20 cellular contexts compared by ENCODE assay signal in genomic region chr3:46778101-46778500, GRCh38.
"Had no signal": no experiment of that assay in that cellular context is flagged by ENCODE, and none has a peak within 500 bp of the region (broad histone marks: within the 10 kb centered on the region; RNA-seq: fewer than 3 reads in every experiment).

No MANE protein-coding gene starts in this region.

- H3K4me3 ChIP-seq: hepatocyte, left lung, lung, prostate gland, thyroid gland, upper lobe of right lung had no signal

- H3K27ac Mint-ChIP-seq: activated CD8-positive, alpha-beta T cell treated with anti-CD3 and anti-CD28 coated beads, Interleukin-2, amount 10 ng/mL, durations not matched to agents 7 days and 5 days; activated naive CD8-positive, alpha-beta T cell treated with anti-CD3 and anti-CD28 coated beads, Interleukin-2, amount 50 U/mL, for 24 hours; activated T-helper 1 cell treated with anti-CD3 and anti-CD28 coated beads, Interleukin-12 subunit alpha, Interleukin-12 subunit beta, Interleukin-2, Interleukin-4 antibody, amounts not matched to agents 30 ng/mL and 10 ng/mL and 1 ng/mL, durations not matched to agents 14 hours and 24 hours and 36 hours; naive thymus-derived CD8-positive, alpha-beta T cell had no signal

- H3K27me3 ChIP-seq: foreskin keratinocyte, hepatocyte, left lung, thyroid gland, upper lobe of right lung had no signal

- H3K4me2 ChIP-seq: hepatocyte had no signal

- H3K27ac ChIP-seq: foreskin keratinocyte, hepatocyte, left lung, prostate gland, thyroid gland, upper lobe of right lung, WERI-Rb-1 had no signal

- FAIRE-seq: TTC549 had no signal

- H3K4me3 Mint-ChIP-seq: activated CD8-positive, alpha-beta T cell treated with anti-CD3 and anti-CD28 coated beads, Interleukin-2, amount 10 ng/mL, durations not matched to agents 7 days and 5 days; activated naive CD8-positive, alpha-beta T cell treated with anti-CD3 and anti-CD28 coated beads, Interleukin-2, amount 50 U/mL, for 24 hours; activated T-helper 1 cell treated with anti-CD3 and anti-CD28 coated beads, Interleukin-12 subunit alpha, Interleukin-12 subunit beta, Interleukin-2, Interleukin-4 antibody, amounts not matched to agents 30 ng/mL and 10 ng/mL and 1 ng/mL, durations not matched to agents 14 hours and 24 hours and 36 hours; naive thymus-derived CD8-positive, alpha-beta T cell had no signal

- H2AFZ ChIP-seq: hepatocyte had no signal

- H3K36me3 ChIP-seq: left lung, prostate gland, thyroid gland, upper lobe of right lung, WERI-Rb-1 had no signal

- H3K79me2 ChIP-seq: hepatocyte had no signal

- H3K4me1 ChIP-seq: foreskin keratinocyte, left lung, prostate gland, thyroid gland, upper lobe of right lung had no signal

- DNase-seq: activated CD4-positive, alpha-beta T cell treated with anti-CD3 and anti-CD28 coated beads for 1 hour; activated CD4-positive, alpha-beta T cell treated with anti-CD3 and anti-CD28 coated beads, Interleukin-2, amount 50 U/mL, for 1 hour; activated CD8-positive, alpha-beta T cell treated with anti-CD3 and anti-CD28 coated beads, Interleukin-2, amount 10 ng/mL, durations not matched to agents 7 days and 5 days; activated gamma-delta T cell; activated naive CD4-positive, alpha-beta T cell treated with anti-CD3 and anti-CD28 coated beads, Interleukin-2, amount 50 U/mL, for 16 hours; activated naive CD8-positive, alpha-beta T cell treated with anti-CD3 and anti-CD28 coated beads, Interleukin-2, amount 50 U/mL, for 24 hours; foreskin keratinocyte; kidney glomerular epithelial cell; left lung; naive thymus-derived CD8-positive, alpha-beta T cell; stimulated activated CD4-positive, alpha-beta T cell treated with anti-CD3 and anti-CD28 coated beads, Interleukin-2, amount 100 ng/mL, for 48 hours; stimulated activated naive CD8-positive, alpha-beta T cell treated with anti-CD3 and anti-CD28 coated beads, Interleukin-15, Interleukin-2, amounts not matched to agents 100 U/mL and 50 U/mL, for 24 hours; thyroid gland; upper lobe of right lung; WERI-Rb-1 had no signal

- ATAC-seq: activated CD8-positive, alpha-beta T cell treated with anti-CD3 and anti-CD28 coated beads, Interleukin-2, amount 10 ng/mL, durations not matched to agents 7 days and 5 days; activated naive CD8-positive, alpha-beta T cell treated with anti-CD3 and anti-CD28 coated beads, Interleukin-2, amount 50 U/mL, for 24 hours; foreskin keratinocyte; left lung; naive thymus-derived CD8-positive, alpha-beta T cell; stimulated activated naive CD8-positive, alpha-beta T cell treated with anti-CD3 and anti-CD28 coated beads, Interleukin-15, Interleukin-2, amounts not matched to agents 100 U/mL and 50 U/mL, for 24 hours; upper lobe of right lung had no signal

- H3K9me3 ChIP-seq: prostate gland, thyroid gland, upper lobe of right lung had no signal
